In genomic region chr15:35329521-35329921, GRCh38 we compare ENCODE assay signal across 1 cellular context.
TF ChIP-seq lines count a peak whose summit lies in the region.

No MANE protein-coding gene starts in this region.

TF ChIP-seq in SK-N-SH, 30 proteins besides CTCF, POLR2A, EP300 and RAD21 (continued from another document):
- no peak for TF ChIP-seq ZBTB33 (IDR thresholded peaks at IDR 0.05; ENCODE audit: borderline replicate concordance, low read depth)
